Comparison of ENCODE assay signal across 18 cellular contexts in genomic region chr6:69084746-69085335, GRCh38.
"Had no signal": no experiment of that assay in that cellular context is flagged by ENCODE, and none has a peak within 500 bp of the region (broad histone marks: within the 10 kb centered on the region; RNA-seq: fewer than 3 reads in every experiment).

No MANE protein-coding gene starts in this region.

- H3K9me3 Mint-ChIP-seq: activated T-helper 17 cell treated with anti-CD3 and anti-CD28 coated beads, Interleukin-2, amount 50 U/mL, for 72 hours; stimulated activated naive CD8-positive, alpha-beta T cell treated with anti-CD3 and anti-CD28 coated beads, Interleukin-15, Interleukin-2, amounts not matched to agents 100 ng/mL and 50 ng/mL, for 24 hours had no signal

- ATAC-seq: activated T-helper 17 cell treated with anti-CD3 and anti-CD28 coated beads, Interleukin-2, amount 50 U/mL, for 72 hours; natural killer cell had no signal

- DNase-seq: activated CD4-positive, alpha-beta T cell treated with anti-CD3 and anti-CD28 coated beads, Interleukin-2, amount 50 U/mL, for 4 hours; activated CD4-positive, CD25-positive, alpha-beta regulatory T cell treated with anti-CD3 and anti-CD28 coated beads, Interleukin-2, amount 50 U/mL, for 72 hours; activated naive CD4-positive, alpha-beta T cell treated with anti-CD3 and anti-CD28 coated beads, Interleukin-2, amount 50 U/mL, for 16 hours; erythroblast; left ventricle myocardium inferior; natural killer cell; posterior cingulate gyrus; spleen; upper lobe of left lung had no signal

- H3K27me3 Mint-ChIP-seq: activated T-helper 17 cell treated with anti-CD3 and anti-CD28 coated beads, Interleukin-2, amount 50 U/mL, for 72 hours; stimulated activated naive CD8-positive, alpha-beta T cell treated with anti-CD3 and anti-CD28 coated beads, Interleukin-15, Interleukin-2, amounts not matched to agents 100 ng/mL and 50 ng/mL, for 24 hours had no signal

- H3K4me1 ChIP-seq: right atrium auricular region, spleen, suprapubic skin, upper lobe of left lung had no signal

- H3K4me3 Mint-ChIP-seq: activated T-helper 17 cell treated with anti-CD3 and anti-CD28 coated beads, Interleukin-2, amount 50 U/mL, for 72 hours; natural killer cell; stimulated activated naive CD8-positive, alpha-beta T cell treated with anti-CD3 and anti-CD28 coated beads, Interleukin-15, Interleukin-2, amounts not matched to agents 100 ng/mL and 50 ng/mL, for 24 hours had no signal

- FAIRE-seq: colon, keratinocyte had no signal

- H3K4me1 Mint-ChIP-seq: activated T-helper 17 cell treated with anti-CD3 and anti-CD28 coated beads, Interleukin-2, amount 50 U/mL, for 72 hours; natural killer cell had no signal

- H3K79me2 ChIP-seq: hepatocyte had no signal

- H3K4me2 ChIP-seq: hepatocyte had no signal

- H3K36me3 Mint-ChIP-seq: natural killer cell had no signal

- H3K36me3 ChIP-seq: cardiac muscle cell, left ventricle myocardium inferior, neutrophil, right atrium auricular region, spleen, suprapubic skin, upper lobe of left lung had no signal

- H3K27ac ChIP-seq: cardiac muscle cell, hepatocyte, left ventricle myocardium inferior, neutrophil, right atrium auricular region, spleen, suprapubic skin, upper lobe of left lung had no signal

- H3K27me3 ChIP-seq: cardiac muscle cell, hepatocyte, neutrophil, right atrium auricular region, spleen, suprapubic skin, upper lobe of left lung had no signal

- H3K9me3 ChIP-seq: left ventricle myocardium inferior, neutrophil, right atrium auricular region, spleen, suprapubic skin, upper lobe of left lung had no signal

- H2AFZ ChIP-seq: hepatocyte had no signal

- H3K27ac Mint-ChIP-seq: activated T-helper 17 cell treated with anti-CD3 and anti-CD28 coated beads, Interleukin-2, amount 50 U/mL, for 72 hours; natural killer cell; stimulated activated naive CD8-positive, alpha-beta T cell treated with anti-CD3 and anti-CD28 coated beads, Interleukin-15, Interleukin-2, amounts not matched to agents 100 ng/mL and 50 ng/mL, for 24 hours had no signal

- H3K4me3 ChIP-seq: cardiac muscle cell, hepatocyte, left ventricle myocardium inferior, right atrium auricular region, spleen, suprapubic skin, upper lobe of left lung had no signal
